In the genomic region with DNA sequence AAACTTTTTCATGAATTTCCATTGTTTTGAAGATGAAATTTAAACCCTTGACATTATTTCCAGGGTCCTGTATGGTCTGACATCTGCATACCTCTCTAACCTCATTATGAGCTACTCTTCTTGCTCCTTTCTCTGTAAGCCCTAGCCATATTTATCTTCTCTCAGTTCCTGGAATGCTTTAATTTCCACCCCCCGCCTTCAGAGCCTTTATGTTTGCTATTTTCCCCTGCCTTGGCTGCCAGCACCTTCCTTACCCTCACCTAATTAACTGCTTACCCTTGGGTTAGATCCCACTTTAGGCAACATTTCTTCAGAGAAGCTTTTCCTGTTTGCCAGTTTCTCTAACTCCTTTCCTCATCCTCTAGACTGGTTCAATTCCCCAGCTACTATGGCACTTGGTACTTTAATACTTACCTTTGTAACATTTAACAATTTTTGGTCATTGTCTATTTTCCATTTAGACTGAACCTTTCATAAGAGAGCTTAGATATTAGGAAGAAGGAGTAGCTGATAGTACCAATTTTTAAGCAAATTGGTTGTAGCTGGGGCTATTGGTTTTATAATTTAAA, we compare ENCODE assay signal across 1 cellular context.
TF ChIP-seq lines count a peak whose summit lies in the region.

No MANE protein-coding gene starts in this region.

TF ChIP-seq in HepG2, 621 proteins besides CTCF, POLR2A, EP300 and RAD21:
- no peak for TF ChIP-seq XRCC5 (optimal IDR thresholded peaks at IDR 0.05; ENCODE audit: low read length)
- TF ChIP-seq, protein P1, sequence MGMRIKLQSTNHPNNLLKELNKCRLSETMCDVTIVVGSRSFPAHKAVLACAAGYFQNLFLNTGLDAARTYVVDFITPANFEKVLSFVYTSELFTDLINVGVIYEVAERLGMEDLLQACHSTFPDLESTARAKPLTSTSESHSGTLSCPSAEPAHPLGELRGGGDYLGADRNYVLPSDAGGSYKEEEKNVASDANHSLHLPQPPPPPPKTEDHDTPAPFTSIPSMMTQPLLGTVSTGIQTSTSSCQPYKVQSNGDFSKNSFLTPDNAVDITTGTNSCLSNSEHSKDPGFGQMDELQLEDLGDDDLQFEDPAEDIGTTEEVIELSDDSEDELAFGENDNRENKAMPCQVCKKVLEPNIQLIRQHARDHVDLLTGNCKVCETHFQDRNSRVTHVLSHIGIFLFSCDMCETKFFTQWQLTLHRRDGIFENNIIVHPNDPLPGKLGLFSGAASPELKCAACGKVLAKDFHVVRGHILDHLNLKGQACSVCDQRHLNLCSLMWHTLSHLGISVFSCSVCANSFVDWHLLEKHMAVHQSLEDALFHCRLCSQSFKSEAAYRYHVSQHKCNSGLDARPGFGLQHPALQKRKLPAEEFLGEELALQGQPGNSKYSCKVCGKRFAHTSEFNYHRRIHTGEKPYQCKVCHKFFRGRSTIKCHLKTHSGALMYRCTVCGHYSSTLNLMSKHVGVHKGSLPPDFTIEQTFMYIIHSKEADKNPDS (CRISPR knock-in tag; IDR thresholded peaks at IDR 0.05) = no peak
- TF ChIP-seq SP5 (CRISPR knock-in tag; IDR thresholded peaks at IDR 0.05; ENCODE audit: borderline replicate concordance, low read depth) = no peak
- TF ChIP-seq RBM22 (optimal IDR thresholded peaks at IDR 0.05; ENCODE audit: low read length) = no peak
- no peak for TF ChIP-seq YEATS4 (CRISPR knock-in tag; IDR thresholded peaks at IDR 0.05; ENCODE audit: borderline replicate concordance)
- no peak for TF ChIP-seq ZNF841 (CRISPR knock-in tag; IDR thresholded peaks at IDR 0.05; ENCODE audit: borderline replicate concordance)
- TF ChIP-seq ZNF329 (CRISPR knock-in tag; IDR thresholded peaks at IDR 0.05; ENCODE audit: low read depth) = no peak
- TF ChIP-seq, protein P2, sequence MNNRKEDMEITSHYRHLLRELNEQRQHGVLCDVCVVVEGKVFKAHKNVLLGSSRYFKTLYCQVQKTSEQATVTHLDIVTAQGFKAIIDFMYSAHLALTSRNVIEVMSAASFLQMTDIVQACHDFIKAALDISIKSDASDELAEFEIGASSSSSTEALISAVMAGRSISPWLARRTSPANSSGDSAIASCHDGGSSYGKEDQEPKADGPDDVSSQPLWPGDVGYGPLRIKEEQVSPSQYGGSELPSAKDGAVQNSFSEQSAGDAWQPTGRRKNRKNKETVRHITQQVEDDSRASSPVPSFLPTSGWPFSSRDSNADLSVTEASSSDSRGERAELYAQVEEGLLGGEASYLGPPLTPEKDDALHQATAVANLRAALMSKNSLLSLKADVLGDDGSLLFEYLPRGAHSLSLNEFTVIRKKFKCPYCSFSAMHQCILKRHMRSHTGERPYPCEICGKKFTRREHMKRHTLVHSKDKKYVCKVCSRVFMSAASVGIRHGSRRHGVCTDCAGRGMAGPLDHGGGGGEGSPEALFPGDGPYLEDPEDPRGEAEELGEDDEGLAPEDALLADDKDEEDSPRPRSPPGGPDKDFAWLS (CRISPR knock-in tag; IDR thresholded peaks at IDR 0.05; ENCODE audit: borderline replicate concordance) = no peak
- TF ChIP-seq ZNF468 (CRISPR knock-in tag; IDR thresholded peaks at IDR 0.05) = no peak
- TF ChIP-seq, protein P3, sequence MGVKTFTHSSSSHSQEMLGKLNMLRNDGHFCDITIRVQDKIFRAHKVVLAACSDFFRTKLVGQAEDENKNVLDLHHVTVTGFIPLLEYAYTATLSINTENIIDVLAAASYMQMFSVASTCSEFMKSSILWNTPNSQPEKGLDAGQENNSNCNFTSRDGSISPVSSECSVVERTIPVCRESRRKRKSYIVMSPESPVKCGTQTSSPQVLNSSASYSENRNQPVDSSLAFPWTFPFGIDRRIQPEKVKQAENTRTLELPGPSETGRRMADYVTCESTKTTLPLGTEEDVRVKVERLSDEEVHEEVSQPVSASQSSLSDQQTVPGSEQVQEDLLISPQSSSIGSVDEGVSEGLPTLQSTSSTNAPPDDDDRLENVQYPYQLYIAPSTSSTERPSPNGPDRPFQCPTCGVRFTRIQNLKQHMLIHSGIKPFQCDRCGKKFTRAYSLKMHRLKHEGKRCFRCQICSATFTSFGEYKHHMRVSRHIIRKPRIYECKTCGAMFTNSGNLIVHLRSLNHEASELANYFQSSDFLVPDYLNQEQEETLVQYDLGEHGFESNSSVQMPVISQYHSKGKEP (CRISPR knock-in tag; IDR thresholded peaks at IDR 0.05) = no peak
- TF ChIP-seq ZNF792 (CRISPR knock-in tag; IDR thresholded peaks at IDR 0.05) = no peak
- TF ChIP-seq ZNF205 (CRISPR knock-in tag; IDR thresholded peaks at IDR 0.05) = no peak
- no peak for TF ChIP-seq HOXA9 (CRISPR knock-in tag; IDR thresholded peaks at IDR 0.05; ENCODE audit: borderline replicate concordance)
